ENCODE assay signal across 10 cellular contexts in the genomic region with DNA sequence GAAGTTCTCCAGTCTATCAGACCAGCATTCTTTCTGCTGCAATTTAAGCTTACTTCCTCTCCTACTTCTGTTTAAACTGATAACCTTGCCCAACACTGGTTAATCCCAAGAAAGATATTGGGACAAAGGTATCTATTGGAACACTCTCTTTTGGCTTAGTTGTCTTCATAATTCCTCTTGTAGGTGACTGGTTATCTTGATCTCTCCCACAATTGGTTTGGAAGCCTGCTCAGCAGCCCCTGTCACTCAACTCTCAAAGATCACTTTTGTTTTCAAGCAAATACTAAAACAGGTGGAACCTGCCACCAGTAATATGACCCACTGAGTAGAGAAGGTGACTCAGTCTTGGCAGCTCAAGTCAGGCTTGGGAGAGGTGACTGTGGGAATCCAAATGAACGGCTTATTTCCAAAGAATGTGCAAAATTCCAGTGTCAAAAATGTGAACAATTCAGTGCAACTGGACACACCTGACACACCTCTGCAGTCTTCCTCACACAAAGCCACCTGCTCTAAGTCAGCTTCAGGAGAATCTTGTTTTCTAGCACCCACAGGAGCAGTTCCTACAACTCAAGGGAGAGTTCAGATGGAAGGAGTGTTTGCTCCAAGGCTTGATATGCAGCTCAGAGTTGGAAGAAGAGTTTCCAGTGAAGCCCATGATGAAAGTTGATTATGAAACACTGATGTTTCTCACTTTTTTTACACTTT.
A peak's percentile ranks its signal among the peaks of the same experiment; 100 is the strongest.
DNase-seq lines count a peak whose midpoint lies in the region; ATAC-seq, FAIRE-seq and TF ChIP-seq lines count a peak whose summit lies in the region.
"Had no signal": no experiment of that assay in that cellular context is flagged by ENCODE, and none has a peak within 500 bp of the region (broad histone marks: within the 10 kb centered on the region; RNA-seq: fewer than 3 reads in every experiment).

No MANE protein-coding gene starts in this region.

- H3K4me3 ChIP-seq in small intestine (ENCODE audit: low read depth in 1 of 2, low read length in 2 of 2) = no peak overlapping the region

- H3K27ac ChIP-seq in foreskin keratinocyte (peak overlapping the region; percentile 31), small intestine (ENCODE audit: low read depth in 1 of 2, low read length in 1 of 2) (no peak overlapping the region)

- H3K9me3 ChIP-seq in small intestine (ENCODE audit: control insufficient read depth, low read depth) = no peaks in the 10 kb centered on the region

- POLR2A ChIA-PET in activated CD4-positive, alpha-beta T cell treated with anti-CD3 and anti-CD28 coated beads, Interleukin-2, amount 10 ng/mL, durations not matched to agents 7 days and 5 days (lab: Charles Lee) = interaction anchor here (0.7 to 1.3 kb wide), 2 partner anchors 84 to 921 kb away, joined by 3 to 6 read pairs; no protein-coding TSS in a partner anchor

- CTCF ChIA-PET in activated CD4-positive, alpha-beta T cell treated with anti-CD3 and anti-CD28 coated beads, Interleukin-2, amount 10 ng/mL, durations not matched to agents 7 days and 5 days (lab: Charles Lee) = interaction anchor here (0.8 to 1.2 kb wide), 4 partner anchors 15 to 61 kb away, joined by 3 to 4 read pairs (median 4); no protein-coding TSS in a partner anchor

- no peaks in the 10 kb centered on the region for H3K36me3 ChIP-seq in small intestine (ENCODE audit: control insufficient read depth in 2 of 2, insufficient read depth in 2 of 2, low read length in 2 of 2)

- H3K4me1 Mint-ChIP-seq in activated CD4-positive, alpha-beta T cell treated with anti-CD3 and anti-CD28 coated beads, Interleukin-2, amount 10 ng/mL, durations not matched to agents 7 days and 5 days = peaks cover 68% of the 10 kb centered on the region
- peaks cover 77% of the 10 kb centered on the region for H3K4me1 Mint-ChIP-seq in stimulated activated naive CD8-positive, alpha-beta T cell treated with anti-CD3 and anti-CD28 coated beads, Interleukin-15, Interleukin-2, amounts not matched to agents 100 ng/mL and 50 ng/mL, for 24 hours (ENCODE audit: low read depth)

- no peak for FAIRE-seq in small intestine (lab: Jason Lieb, UNC)

- H3K4me3 Mint-ChIP-seq in activated CD4-positive, alpha-beta T cell treated with anti-CD3 and anti-CD28 coated beads, Interleukin-2, amount 10 ng/mL, durations not matched to agents 7 days and 5 days = peak overlapping the region; percentile 26
- H3K4me3 Mint-ChIP-seq in stimulated activated naive CD8-positive, alpha-beta T cell treated with anti-CD3 and anti-CD28 coated beads, Interleukin-15, Interleukin-2, amounts not matched to agents 100 ng/mL and 50 ng/mL, for 24 hours = peak overlapping the region; percentile 63

- no peaks in the 10 kb centered on the region for H3K27me3 Mint-ChIP-seq in activated CD4-positive, alpha-beta T cell treated with anti-CD3 and anti-CD28 coated beads, Interleukin-2, amount 10 ng/mL, durations not matched to agents 7 days and 5 days
- no peaks in the 10 kb centered on the region for H3K27me3 Mint-ChIP-seq in stimulated activated naive CD8-positive, alpha-beta T cell treated with anti-CD3 and anti-CD28 coated beads, Interleukin-15, Interleukin-2, amounts not matched to agents 100 ng/mL and 50 ng/mL, for 24 hours

- H3K36me3 Mint-ChIP-seq in activated CD4-positive, alpha-beta T cell treated with anti-CD3 and anti-CD28 coated beads, Interleukin-2, amount 10 ng/mL, durations not matched to agents 7 days and 5 days (ENCODE audit: low read depth) = peaks cover 4% of the 10 kb centered on the region
- no peaks in the 10 kb centered on the region for H3K36me3 Mint-ChIP-seq in stimulated activated naive CD8-positive, alpha-beta T cell treated with anti-CD3 and anti-CD28 coated beads, Interleukin-15, Interleukin-2, amounts not matched to agents 100 ng/mL and 50 ng/mL, for 24 hours (ENCODE audit: low read depth)

- no peaks in the 10 kb centered on the region for H3K9me3 Mint-ChIP-seq in activated CD4-positive, alpha-beta T cell treated with anti-CD3 and anti-CD28 coated beads, Interleukin-2, amount 10 ng/mL, durations not matched to agents 7 days and 5 days
- no peaks in the 10 kb centered on the region for H3K9me3 Mint-ChIP-seq in stimulated activated naive CD8-positive, alpha-beta T cell treated with anti-CD3 and anti-CD28 coated beads, Interleukin-15, Interleukin-2, amounts not matched to agents 100 ng/mL and 50 ng/mL, for 24 hours

- H3K27me3 ChIP-seq in foreskin keratinocyte = no peaks in the 10 kb centered on the region
- no peaks in the 10 kb centered on the region for H3K27me3 ChIP-seq in small intestine (ENCODE audit: control insufficient read depth in 2 of 2, insufficient read depth in 2 of 2, low read length in 2 of 2)

- WGBS in small intestine, 3 donors = 27 to 74% (median 39%) methylated on average over 1 of the region's 1 CpG

- peaks cover 53% of the 10 kb centered on the region for H3K4me1 ChIP-seq in foreskin keratinocyte
- H3K4me1 ChIP-seq in small intestine (ENCODE audit: control insufficient read depth in 2 of 2, insufficient read depth in 1 of 2, low read depth in 1 of 2, low read length in 1 of 2) = peaks cover 0 to 12% of the 10 kb centered on the region in 2 donors

- H3K27ac Mint-ChIP-seq in activated CD4-positive, alpha-beta T cell treated with anti-CD3 and anti-CD28 coated beads, Interleukin-2, amount 10 ng/mL, durations not matched to agents 7 days and 5 days = peak overlapping the region; percentile 87
- peak overlapping the region; percentile 80 for H3K27ac Mint-ChIP-seq in stimulated activated naive CD8-positive, alpha-beta T cell treated with anti-CD3 and anti-CD28 coated beads, Interleukin-15, Interleukin-2, amounts not matched to agents 100 ng/mL and 50 ng/mL, for 24 hours

- TF ChIP-seq CTCF in foreskin keratinocyte (conservative IDR thresholded peaks at IDR 0.05) = no peak

- no peak for DNase-seq in activated CD4-positive, alpha-beta T cell treated with anti-CD3 and anti-CD28 coated beads, Interleukin-2, amount 10 ng/mL, durations not matched to agents 7 days and 5 days
- no peak for DNase-seq in activated CD4-positive, alpha-beta T cell treated with anti-CD3 and anti-CD28 coated beads, Interleukin-2, amount 50 U/mL, for 1 hour
- DNase-seq in foreskin keratinocyte (peak in 1 of 2 donors; percentile 90), small intestine (no peak)
- DNase-seq in activated CD8-positive, alpha-beta memory T cell treated with anti-CD3 and anti-CD28 coated beads for 24 hours = no peak
- DNase-seq: NCI-H2171, T1000 had no signal

- ATAC-seq in SK-N-SH treated with all-trans-retinoic acid at 6 μM for 48 hours = peak; percentile 52
- ATAC-seq in foreskin keratinocyte = peak; percentile 75
- no peak for ATAC-seq in HG02588 (IDR thresholded peaks at IDR 0.05; ENCODE audit: unreplicated experiment)

TF ChIP-seq in SK-N-SH treated with all-trans-retinoic acid at 6 μM for 48 hours, 23 proteins besides CTCF, POLR2A, EP300 and RAD21 (continues in another document):
- no peak for TF ChIP-seq GLIS3 (CRISPR knock-in tag; IDR thresholded peaks at IDR 0.05)
- TF ChIP-seq, protein P1, sequence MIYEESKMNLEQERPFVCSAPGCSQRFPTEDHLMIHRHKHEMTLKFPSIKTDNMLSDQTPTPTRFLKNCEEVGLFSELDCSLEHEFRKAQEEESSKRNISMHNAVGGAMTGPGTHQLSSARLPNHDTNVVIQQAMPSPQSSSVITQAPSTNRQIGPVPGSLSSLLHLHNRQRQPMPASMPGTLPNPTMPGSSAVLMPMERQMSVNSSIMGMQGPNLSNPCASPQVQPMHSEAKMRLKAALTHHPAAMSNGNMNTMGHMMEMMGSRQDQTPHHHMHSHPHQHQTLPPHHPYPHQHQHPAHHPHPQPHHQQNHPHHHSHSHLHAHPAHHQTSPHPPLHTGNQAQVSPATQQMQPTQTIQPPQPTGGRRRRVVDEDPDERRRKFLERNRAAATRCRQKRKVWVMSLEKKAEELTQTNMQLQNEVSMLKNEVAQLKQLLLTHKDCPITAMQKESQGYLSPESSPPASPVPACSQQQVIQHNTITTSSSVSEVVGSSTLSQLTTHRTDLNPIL (CRISPR knock-in tag; IDR thresholded peaks at IDR 0.05; ENCODE audit: low read depth) = no peak
- TF ChIP-seq POU6F1 (CRISPR knock-in tag; IDR thresholded peaks at IDR 0.05; ENCODE audit: borderline replicate concordance, low read depth) = no peak
- no peak for TF ChIP-seq TCF4 (CRISPR knock-in tag; IDR thresholded peaks at IDR 0.05; ENCODE audit: borderline replicate concordance)
- no peak for TF ChIP-seq ZNF70 (CRISPR knock-in tag; IDR thresholded peaks at IDR 0.05)
- no peak for TF ChIP-seq SNAI2 (CRISPR knock-in tag; IDR thresholded peaks at IDR 0.05)
- TF ChIP-seq ZFP30 (CRISPR knock-in tag; IDR thresholded peaks at IDR 0.05) = no peak
